Comparison of ENCODE assay signal across 10 cellular contexts in genomic region chr10:121448768-121449456, GRCh38.
DNase-seq lines count a peak whose midpoint lies in the region; ATAC-seq, FAIRE-seq and TF ChIP-seq lines count a peak whose summit lies in the region.
"Had no signal": no experiment of that assay in that cellular context is flagged by ENCODE, and none has a peak within 500 bp of the region (broad histone marks: within the 10 kb centered on the region; RNA-seq: fewer than 3 reads in every experiment).

No MANE protein-coding gene starts in this region.

- no peaks in the 10 kb centered on the region for H3K36me3 ChIP-seq in small intestine (ENCODE audit: control insufficient read depth in 2 of 2, insufficient read depth in 2 of 2, low read length in 2 of 2)
- no peaks in the 10 kb centered on the region for H3K36me3 ChIP-seq in heart right ventricle
- H3K36me3 ChIP-seq in stomach: no peaks in the 10 kb centered on the region
- H3K36me3 ChIP-seq: Peyer's patch had no signal

- DNase-seq in small intestine: peak; percentile 39
- DNase-seq in heart right ventricle: no peak
- DNase-seq in stomach: no peak
- no peak for DNase-seq in HTR-8/SVneo (ENCODE audit: insufficient read length, low spot score)
- DNase-seq: dorsolateral prefrontal cortex; naive thymus-derived CD8-positive, alpha-beta T cell; Peyer's patch had no signal

- intact Hi-C loops in heart right ventricle (cut with DNase I): no loop called here
- intact Hi-C loops in stomach (cut with DNase I; ENCODE audit: low total_unique reads): no loop called here

- H3K27me3 ChIP-seq in small intestine (ENCODE audit: control insufficient read depth in 2 of 2, insufficient read depth in 2 of 2, low read length in 2 of 2) (no peaks in the 10 kb centered on the region), heart right ventricle (peaks cover 0 to 16% (median 8%) of the 10 kb centered on the region in 7 donors), stomach (peaks cover 0 to 25% (median 0%) of the 10 kb centered on the region in 3 donors)
- H3K27me3 ChIP-seq: dorsolateral prefrontal cortex, Peyer's patch had no signal

- H3K27ac ChIP-seq in small intestine (ENCODE audit: low read depth in 1 of 2, low read length in 1 of 2) (no peak overlapping the region), heart right ventricle (no peak overlapping the region), stomach (no peak overlapping the region)
- H3K27ac ChIP-seq: Peyer's patch had no signal

- TF ChIP-seq CTCF in heart right ventricle (IDR thresholded peaks at IDR 0.05) (no peak), stomach (IDR thresholded peaks at IDR 0.05) (no peak)

- WGBS in small intestine, 3 donors: 7 to 49% (median 20%) methylated on average over 6 of the region's 6 CpGs
- 37 to 46% methylated on average over 6 of the region's 6 CpGs for WGBS in heart right ventricle, 2 donors
- whole genome bisulfite sequencing in stomach, 5 donors: 26 to 45% (median 36%) methylated on average over 6 of the region's 6 CpGs

- H3K4me3 ChIP-seq in small intestine (ENCODE audit: low read depth in 1 of 2, low read length in 2 of 2) (no peak overlapping the region), heart right ventricle (no peak overlapping the region), stomach (no peak overlapping the region)
- H3K4me3 ChIP-seq: dorsolateral prefrontal cortex, Peyer's patch had no signal

- no peak for TF ChIP-seq EP300 in stomach (IDR thresholded peaks at IDR 0.05)

- peak; percentile 51 for ATAC-seq in GM19328 (IDR thresholded peaks at IDR 0.05; ENCODE audit: unreplicated experiment)
- ATAC-seq in HG02623 (IDR thresholded peaks at IDR 0.05; ENCODE audit: unreplicated experiment): peak; percentile 94
- peak; percentile 83 for ATAC-seq in HG03442 (IDR thresholded peaks at IDR 0.05; ENCODE audit: unreplicated experiment)
- no peak for ATAC-seq in heart right ventricle
- ATAC-seq: naive thymus-derived CD8-positive, alpha-beta T cell had no signal

- H3K4me1 ChIP-seq in small intestine (ENCODE audit: control insufficient read depth in 2 of 2, insufficient read depth in 1 of 2, low read depth in 1 of 2, low read length in 1 of 2) (no peaks in the 10 kb centered on the region), heart right ventricle (no peaks in the 10 kb centered on the region), stomach (peaks cover 0 to 10% (median 0%) of the 10 kb centered on the region in 4 donors)
- H3K4me1 ChIP-seq: Peyer's patch had no signal

- FAIRE-seq in small intestine (lab: Jason Lieb, UNC) (no peak), HTR-8/SVneo (lab: Jason Lieb, UNC) (no peak)

- TF ChIP-seq POLR2A in stomach (IDR thresholded peaks at IDR 0.05): no peak

- H3K9me3 ChIP-seq in small intestine (ENCODE audit: control insufficient read depth, low read depth): no peaks in the 10 kb centered on the region
- H3K9me3 ChIP-seq in heart right ventricle: no peaks in the 10 kb centered on the region
- no peaks in the 10 kb centered on the region for H3K9me3 ChIP-seq in stomach
- H3K9me3 ChIP-seq: Peyer's patch had no signal

Comparison
In these comparisons a context has a peak if more than half of its experiments do, and no peak if none do; other contexts are left out.
1. ATAC-seq: peak in GM19328 (single experiment), HG02623 (single experiment) and HG03442 (single experiment); none in heart right ventricle (0 of 8).